In genomic region chr17:40062347-40063033, GRCh38 we compare ENCODE assay signal across 1 cellular context.
TF ChIP-seq lines count a peak whose summit lies in the region.

TSS of gene THRA (plus strand) at chr17:40062965. CDS start at chr17:40074489, 11,524 bp downstream.

TF ChIP-seq in WTC11, 78 proteins besides CTCF, POLR2A, EP300 and RAD21 (continued from another document):
- TF ChIP-seq, protein P1, sequence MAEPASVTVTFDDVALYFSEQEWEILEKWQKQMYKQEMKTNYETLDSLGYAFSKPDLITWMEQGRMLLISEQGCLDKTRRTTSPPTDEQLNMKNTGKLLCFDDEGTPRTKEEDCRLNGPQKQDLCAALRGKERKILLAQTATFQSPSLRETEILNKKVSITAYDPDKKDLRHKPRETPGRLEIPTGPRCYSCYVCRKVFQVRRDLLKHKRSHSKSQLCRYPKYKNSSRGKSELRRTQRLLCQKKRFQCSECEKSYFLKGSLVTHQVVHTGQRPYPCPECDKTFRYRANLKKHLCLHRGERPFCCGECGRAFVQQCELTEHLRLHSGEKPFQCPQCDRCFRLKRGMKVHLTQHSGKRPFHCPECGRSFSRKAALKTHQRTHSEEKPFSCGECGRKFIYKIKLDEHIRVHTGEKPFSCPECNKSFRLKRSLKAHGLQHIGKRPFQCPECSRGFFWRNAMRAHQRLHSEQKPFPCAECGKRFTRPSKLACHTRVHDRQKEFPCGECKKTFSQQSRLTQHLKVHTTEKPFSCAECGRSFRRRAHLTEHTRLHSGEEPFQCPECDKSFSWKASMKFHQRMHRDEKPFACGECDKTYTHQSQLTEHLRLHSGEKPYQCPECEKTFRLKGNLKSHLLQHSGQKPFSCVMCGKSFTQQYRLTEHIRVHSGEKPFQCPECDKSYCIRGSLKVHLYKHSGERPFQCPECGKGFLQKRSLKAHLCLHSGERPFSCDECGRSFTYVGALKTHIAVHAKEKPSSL (CRISPR knock-in tag; conservative IDR thresholded peaks at IDR 0.05) = no peak
- TF ChIP-seq ZNF317 (CRISPR knock-in tag; IDR thresholded peaks at IDR 0.05; ENCODE audit: borderline replicate concordance, low read depth) (no peak), CBFB (CRISPR knock-in tag; IDR thresholded peaks at IDR 0.05; ENCODE audit: low read depth) (no peak), GABPB1 (CRISPR knock-in tag; IDR thresholded peaks at IDR 0.05) (no peak), ZNF423 (CRISPR knock-in tag; IDR thresholded peaks at IDR 0.05) (no peak), ATF3 (CRISPR knock-in tag; conservative IDR thresholded peaks at IDR 0.05) (no peak)
- TF ChIP-seq, protein P2, sequence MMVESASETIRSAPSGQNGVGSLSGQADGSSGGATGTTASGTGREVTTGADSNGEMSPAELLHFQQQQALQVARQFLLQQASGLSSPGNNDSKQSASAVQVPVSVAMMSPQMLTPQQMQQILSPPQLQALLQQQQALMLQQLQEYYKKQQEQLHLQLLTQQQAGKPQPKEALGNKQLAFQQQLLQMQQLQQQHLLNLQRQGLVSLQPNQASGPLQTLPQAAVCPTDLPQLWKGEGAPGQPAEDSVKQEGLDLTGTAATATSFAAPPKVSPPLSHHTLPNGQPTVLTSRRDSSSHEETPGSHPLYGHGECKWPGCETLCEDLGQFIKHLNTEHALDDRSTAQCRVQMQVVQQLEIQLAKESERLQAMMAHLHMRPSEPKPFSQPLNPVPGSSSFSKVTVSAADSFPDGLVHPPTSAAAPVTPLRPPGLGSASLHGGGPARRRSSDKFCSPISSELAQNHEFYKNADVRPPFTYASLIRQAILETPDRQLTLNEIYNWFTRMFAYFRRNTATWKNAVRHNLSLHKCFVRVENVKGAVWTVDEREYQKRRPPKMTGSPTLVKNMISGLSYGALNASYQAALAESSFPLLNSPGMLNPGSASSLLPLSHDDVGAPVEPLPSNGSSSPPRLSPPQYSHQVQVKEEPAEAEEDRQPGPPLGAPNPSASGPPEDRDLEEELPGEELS (CRISPR knock-in tag; IDR thresholded peaks at IDR 0.05) = no peak
